Comparison of ENCODE assay signal across 9 cellular contexts in the genomic region with DNA sequence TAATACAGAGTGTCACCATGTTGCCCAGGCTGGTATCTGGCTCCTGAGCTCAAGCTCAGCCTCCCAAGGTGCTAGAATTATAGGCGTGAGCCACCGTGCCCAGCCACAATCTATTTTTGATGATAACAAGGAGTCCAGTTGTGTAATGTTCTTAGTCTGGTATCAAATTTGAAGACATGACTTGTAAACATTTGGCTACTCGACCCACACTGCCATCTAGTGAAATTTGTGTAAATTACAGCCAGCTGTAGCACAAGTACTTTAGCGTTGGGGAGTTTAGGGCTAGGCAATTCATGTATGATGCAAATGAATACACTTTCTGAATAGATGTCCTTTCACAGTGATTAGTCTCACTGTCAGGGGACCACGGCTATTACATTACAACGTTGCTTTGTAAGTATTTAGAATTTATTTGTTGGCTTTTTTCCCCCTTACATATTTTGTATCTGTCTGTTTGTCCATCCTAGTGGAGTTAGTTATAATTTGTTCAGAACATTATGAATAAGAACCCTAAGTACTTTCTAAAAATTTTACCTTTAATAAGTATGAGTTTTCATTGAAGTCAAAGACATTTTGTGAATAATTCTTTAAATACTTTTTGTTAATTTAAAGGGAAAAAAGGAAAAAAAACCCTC.
A peak's percentile ranks its signal among the peaks of the same experiment; 100 is the strongest.
DNase-seq lines count a peak whose midpoint lies in the region; ATAC-seq and TF ChIP-seq lines count a peak whose summit lies in the region.
"Had no signal": no experiment of that assay in that cellular context is flagged by ENCODE, and none has a peak within 500 bp of the region (broad histone marks: within the 10 kb centered on the region; RNA-seq: fewer than 3 reads in every experiment).

No MANE protein-coding gene starts in this region.

- H3K9me3 Mint-ChIP-seq in WTC11, result no peaks in the 10 kb centered on the region
- H3K9me3 Mint-ChIP-seq in chondrocyte (ENCODE audit: low read depth), result no peaks in the 10 kb centered on the region
- H3K9me3 Mint-ChIP-seq: T-helper 1 cell treated with Interleukin-12 subunit alpha and Interleukin-12 subunit beta and Interleukin-4 antibody, amounts not matched to agents 30 μg/mL and 1 μg/mL, for 36 hours had no signal

- no peaks in the 10 kb centered on the region for H3K9me3 ChIP-seq in left lung

- H3K36me3 ChIP-seq in left lung, result no peaks in the 10 kb centered on the region

- H3K27me3 Mint-ChIP-seq in WTC11 (ENCODE audit: low read depth) (peaks cover 12% of the 10 kb centered on the region), chondrocyte (ENCODE audit: low read depth) (peaks cover 60% of the 10 kb centered on the region)

- no peaks in the 10 kb centered on the region for H3K36me3 Mint-ChIP-seq in WTC11
- no peaks in the 10 kb centered on the region for H3K36me3 Mint-ChIP-seq in chondrocyte (ENCODE audit: low read depth)

- TF ChIP-seq CTCF in WTC11 (IDR thresholded peaks at IDR 0.05), result peak; percentile 76
- TF ChIP-seq CTCF in chondrocyte (IDR thresholded peaks at IDR 0.05), result peak; percentile 91
- peak; percentile 80 to 91 for TF ChIP-seq CTCF in left lung (IDR thresholded peaks at IDR 0.05)

- no peaks in the 10 kb centered on the region for H3K4me1 ChIP-seq in left lung

- H3K4me3 ChIP-seq in left lung, result no peak overlapping the region

- H3K4me1 Mint-ChIP-seq in WTC11 (no peaks in the 10 kb centered on the region), chondrocyte (ENCODE audit: low read depth) (no peaks in the 10 kb centered on the region)

- POLR2A ChIA-PET in WTC11 (lab: Charles Lee), result no interaction called here

- H3K4me3 Mint-ChIP-seq in WTC11 (no peak overlapping the region), chondrocyte (ENCODE audit: unreplicated experiment) (no peak overlapping the region)
- H3K4me3 Mint-ChIP-seq: T-helper 1 cell treated with Interleukin-12 subunit alpha and Interleukin-12 subunit beta and Interleukin-4 antibody, amounts not matched to agents 30 μg/mL and 1 μg/mL, for 36 hours had no signal

- ATAC-seq in GM19043 (IDR thresholded peaks at IDR 0.05; ENCODE audit: low read depth, unreplicated experiment), result peak; percentile 93
- peak; percentile 94 for ATAC-seq in HG03175 (IDR thresholded peaks at IDR 0.05; ENCODE audit: unreplicated experiment)
- ATAC-seq in WTC11, result peak; percentile 66
- peak; percentile 98 for ATAC-seq in left lung

- H3K27me3 ChIP-seq in left lung, result peaks cover 0 to 35% of the 10 kb centered on the region in 2 donors

- intact Hi-C loops in left lung (cut with DNase I), result loop anchor here in 1 of 2 donors (10.0 kb wide), 1 partner anchor 402 kb away; the partner anchor contains the start of gene FAXC

- DNase-seq in CD1c-positive myeloid dendritic cell (ENCODE audit: extremely low spot score) (peak; percentile 78), NCI-H226 (peak; percentile 67), WTC11 (ENCODE audit: low spot score) (peak; percentile 42), chondrocyte (ENCODE audit: low spot score) (no peak), left lung (no peak)
- DNase-seq in stimulated activated CD4-positive, alpha-beta T cell treated with anti-CD3 and anti-CD28 coated beads, TNF-alpha, amount 100 ng/mL, for 24 hours (ENCODE audit: low read depth in 3 of 3), result peak; percentile 4 to 45 (median 29)

- no peak overlapping the region for H3K27ac Mint-ChIP-seq in WTC11
- H3K27ac Mint-ChIP-seq in chondrocyte (ENCODE audit: unreplicated experiment), result no peak overlapping the region
- H3K27ac Mint-ChIP-seq: T-helper 1 cell treated with Interleukin-12 subunit alpha and Interleukin-12 subunit beta and Interleukin-4 antibody, amounts not matched to agents 30 μg/mL and 1 μg/mL, for 36 hours had no signal

- CTCF ChIA-PET in WTC11 (lab: Charles Lee), result interaction anchor here (0.7 to 2.2 kb wide), 8 partner anchors 10 to 158 kb away, joined by 3 to 9 read pairs (median 4); no protein-coding TSS in a partner anchor

- H3K27ac ChIP-seq in left lung, result no peak overlapping the region

TF ChIP-seq in WTC11, 78 proteins besides CTCF, POLR2A, EP300 and RAD21:
- TF ChIP-seq NFATC4 (CRISPR knock-in tag; IDR thresholded peaks at IDR 0.05), result no peak
- TF ChIP-seq ZNF138 (CRISPR knock-in tag; conservative IDR thresholded peaks at IDR 0.05), result no peak
- no peak for TF ChIP-seq JUN (CRISPR knock-in tag; IDR thresholded peaks at IDR 0.05)
- TF ChIP-seq, protein P1, sequence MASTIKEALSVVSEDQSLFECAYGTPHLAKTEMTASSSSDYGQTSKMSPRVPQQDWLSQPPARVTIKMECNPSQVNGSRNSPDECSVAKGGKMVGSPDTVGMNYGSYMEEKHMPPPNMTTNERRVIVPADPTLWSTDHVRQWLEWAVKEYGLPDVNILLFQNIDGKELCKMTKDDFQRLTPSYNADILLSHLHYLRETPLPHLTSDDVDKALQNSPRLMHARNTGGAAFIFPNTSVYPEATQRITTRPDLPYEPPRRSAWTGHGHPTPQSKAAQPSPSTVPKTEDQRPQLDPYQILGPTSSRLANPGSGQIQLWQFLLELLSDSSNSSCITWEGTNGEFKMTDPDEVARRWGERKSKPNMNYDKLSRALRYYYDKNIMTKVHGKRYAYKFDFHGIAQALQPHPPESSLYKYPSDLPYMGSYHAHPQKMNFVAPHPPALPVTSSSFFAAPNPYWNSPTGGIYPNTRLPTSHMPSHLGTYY (CRISPR knock-in tag; IDR thresholded peaks at IDR 0.05), result no peak
- TF ChIP-seq FOXK1 (CRISPR knock-in tag; IDR thresholded peaks at IDR 0.05), result no peak
- TF ChIP-seq TEAD1 (CRISPR knock-in tag; IDR thresholded peaks at IDR 0.05), result no peak
- no peak for TF ChIP-seq MXD4 (CRISPR knock-in tag; IDR thresholded peaks at IDR 0.05; ENCODE audit: borderline replicate concordance)
- TF ChIP-seq, protein P2, sequence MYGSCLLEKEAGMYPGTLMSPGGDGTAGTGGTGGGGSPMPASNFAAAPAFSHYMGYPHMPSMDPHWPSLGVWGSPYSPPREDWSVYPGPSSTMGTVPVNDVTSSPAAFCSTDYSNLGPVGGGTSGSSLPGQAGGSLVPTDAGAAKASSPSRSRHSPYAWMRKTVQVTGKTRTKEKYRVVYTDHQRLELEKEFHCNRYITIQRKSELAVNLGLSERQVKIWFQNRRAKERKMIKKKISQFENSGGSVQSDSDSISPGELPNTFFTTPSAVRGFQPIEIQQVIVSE (CRISPR knock-in tag; IDR thresholded peaks at IDR 0.05; ENCODE audit: borderline replicate concordance), result no peak
- no peak for TF ChIP-seq CREB1 (CRISPR knock-in tag; IDR thresholded peaks at IDR 0.05)
- no peak for TF ChIP-seq SMAD4 (CRISPR knock-in tag; IDR thresholded peaks at IDR 0.05)
- no peak for TF ChIP-seq ZNF396 (CRISPR knock-in tag; IDR thresholded peaks at IDR 0.05; ENCODE audit: borderline replicate concordance)
- TF ChIP-seq KAT7 (CRISPR knock-in tag; IDR thresholded peaks at IDR 0.05; ENCODE audit: borderline replicate concordance), result no peak
- TF ChIP-seq ZNF121 (CRISPR knock-in tag; IDR thresholded peaks at IDR 0.05), result no peak
- TF ChIP-seq GRHL2 (CRISPR knock-in tag; IDR thresholded peaks at IDR 0.05; ENCODE audit: insufficient replicate concordance, severe bottlenecking), result no peak
- TF ChIP-seq SMAD3 (CRISPR knock-in tag; IDR thresholded peaks at IDR 0.05; ENCODE audit: borderline replicate concordance), result no peak
- no peak for TF ChIP-seq ZSCAN18 (CRISPR knock-in tag; IDR thresholded peaks at IDR 0.05)
- TF ChIP-seq ATF3 (CRISPR knock-in tag; conservative IDR thresholded peaks at IDR 0.05), result no peak
- no peak for TF ChIP-seq IRF2 (CRISPR knock-in tag; IDR thresholded peaks at IDR 0.05; ENCODE audit: borderline replicate concordance, low read depth)

Comparison
In these comparisons a context has a peak if more than half of its experiments do, and no peak if none do; other contexts are left out.
1. DNase-seq: peak in CD1c-positive myeloid dendritic cell (single experiment), NCI-H226 (single experiment), WTC11 (single experiment) and stimulated activated CD4-positive, alpha-beta T cell treated with anti-CD3 and anti-CD28 coated beads, TNF-alpha, amount 100 ng/mL, for 24 hours (3 of 3); none in chondrocyte (single experiment) and left lung (0 of 2).
2. Peak in every context shown above with its lines, with median percentiles within 50 percentile points of each other: ATAC-seq and CTCF ChIP-seq.